Comparison of ENCODE assay signal across 11 cellular contexts in genomic region chr22:37744589-37744988, GRCh38. TPM values are rescaled to one million over a fixed set of nuclear protein-coding genes. Genes with fewer than 3 reads are reported as not detected.
DNase-seq lines count a peak whose midpoint lies in the region; ATAC-seq and TF ChIP-seq lines count a peak whose summit lies in the region.
"Had no signal": no experiment of that assay in that cellular context is flagged by ENCODE, and none has a peak within 500 bp of the region (broad histone marks: within the 10 kb centered on the region; RNA-seq: fewer than 3 reads in every experiment).

No MANE protein-coding gene starts in this region.

- H3K4me1 Mint-ChIP-seq in CD14-positive monocyte = peaks cover 79% of the 10 kb centered on the region
- H3K4me1 Mint-ChIP-seq in activated naive CD8-positive, alpha-beta T cell (ENCODE audit: low read depth) = peaks cover 26% of the 10 kb centered on the region
- peaks cover 18 to 46% (median 37%) of the 10 kb centered on the region in 4 donors for H3K4me1 Mint-ChIP-seq in naive thymus-derived CD8-positive, alpha-beta T cell

- DNase-seq in CD14-positive monocyte (ENCODE audit: low spot score) = no peak
- DNase-seq in naive thymus-derived CD8-positive, alpha-beta T cell = no peak
- DNase-seq in SKM-1 (lab: John Stamatoyannopoulos, UW; ENCODE audit: unreplicated experiment) = no peak
- DNase-seq: activated CD4-positive, alpha-beta T cell treated with anti-CD3 and anti-CD28 coated beads, Interleukin-2, amount 50 U/mL, for 48 hours; DMS153; foreskin melanocyte; NCI-H2227 treated with DMSO at 0.1 percent for 48 hours had no signal

- intact Hi-C loops in CD14-positive monocyte (cut with micrococcal nuclease) = loop anchor here (10.0 kb wide), 2 partner anchors 70 to 100 kb away; partner anchors contain the start of genes ANKRD54 (in 1 of the 2), EIF3L (in 1 of the 2) and LGALS1 (in 1 of the 2)

- H3K36me3 Mint-ChIP-seq in CD14-positive monocyte = peaks cover 10 to 33% of the 10 kb centered on the region in 2 donors
- H3K36me3 Mint-ChIP-seq in activated naive CD8-positive, alpha-beta T cell = no peaks in the 10 kb centered on the region
- H3K36me3 Mint-ChIP-seq in naive thymus-derived CD8-positive, alpha-beta T cell = no peaks in the 10 kb centered on the region

- TF ChIP-seq CTCF in CD14-positive monocyte (IDR thresholded peaks at IDR 0.05) (no peak), GM12872 (IDR thresholded peaks at IDR 0.05; ENCODE audit: insufficient read depth, low read depth, low read length) (peak; percentile 24; the same call in 1 of the 3 replicates)

- POLR2A ChIA-PET in naive thymus-derived CD8-positive, alpha-beta T cell (lab: Charles Lee) = interaction anchor here (1.0 kb wide), 1 partner anchor 456 kb away, joined by 6 read pairs; no protein-coding TSS in a partner anchor

- peak overlapping the region in 3 of 7 donors; percentile 33 to 94 (median 79) for H3K27ac Mint-ChIP-seq in CD14-positive monocyte
- H3K27ac Mint-ChIP-seq in activated naive CD8-positive, alpha-beta T cell = no peak overlapping the region
- peak overlapping the region in 3 of 10 donors; percentile 27 to 68 (median 33) for H3K27ac Mint-ChIP-seq in naive thymus-derived CD8-positive, alpha-beta T cell

- H3K9me3 Mint-ChIP-seq in CD14-positive monocyte = peaks cover 0 to 2% (median 0%) of the 10 kb centered on the region in 7 donors
- H3K9me3 Mint-ChIP-seq in activated naive CD8-positive, alpha-beta T cell (ENCODE audit: low read depth) = no peaks in the 10 kb centered on the region
- no peaks in the 10 kb centered on the region for H3K9me3 Mint-ChIP-seq in naive thymus-derived CD8-positive, alpha-beta T cell

- no peak for ATAC-seq in naive thymus-derived CD8-positive, alpha-beta T cell
- no peak for ATAC-seq in GM19397 (IDR thresholded peaks at IDR 0.05; ENCODE audit: unreplicated experiment)
- no peak for ATAC-seq in HG03521 (IDR thresholded peaks at IDR 0.05; ENCODE audit: unreplicated experiment)

- peaks cover 0 to 3% (median 0%) of the 10 kb centered on the region in 3 donors for H3K27me3 Mint-ChIP-seq in CD14-positive monocyte (ENCODE audit: low read depth in 3 of 3)
- no peaks in the 10 kb centered on the region for H3K27me3 Mint-ChIP-seq in activated naive CD8-positive, alpha-beta T cell
- H3K27me3 Mint-ChIP-seq in naive thymus-derived CD8-positive, alpha-beta T cell = no peaks in the 10 kb centered on the region

- H3K4me3 Mint-ChIP-seq in CD14-positive monocyte = peak overlapping the region; percentile 85 to 95
- H3K4me3 Mint-ChIP-seq in activated naive CD8-positive, alpha-beta T cell = peak overlapping the region; percentile 93
- peak overlapping the region in 9 of 10 donors; percentile 67 to 96 (median 90) for H3K4me3 Mint-ChIP-seq in naive thymus-derived CD8-positive, alpha-beta T cell

RNA-seq across cellular contexts. Expression of gene TRIOBP, which starts 47.7 kb away (rescaled TPM):
- 10 to 100 TPM; 43.0 to 46.6 TPM for polyA plus RNA-seq in CD14-positive monocyte
- 10 to 100 TPM; 26.4 to 30.9 TPM for total RNA-seq in naive thymus-derived CD8-positive, alpha-beta T cell
- 10 to 100 TPM in 2 of 3 donors, 1 to 10 TPM in 1; 7.8 to 11.6 (median 10.7) TPM for polyA plus RNA-seq in naive thymus-derived CD8-positive, alpha-beta T cell

RNA-seq across cellular contexts. Expression of gene NOL12, which starts 58.4 kb away (rescaled TPM):
- polyA plus RNA-seq in CD14-positive monocyte = 10 to 100 TPM; 47.3 to 49.2 TPM
- 10 to 100 TPM; 47.9 to 48.6 TPM for total RNA-seq in naive thymus-derived CD8-positive, alpha-beta T cell
- polyA plus RNA-seq in naive thymus-derived CD8-positive, alpha-beta T cell = 10 to 100 TPM; 35.0 to 46.4 (median 43.8) TPM
